In the genomic region with DNA sequence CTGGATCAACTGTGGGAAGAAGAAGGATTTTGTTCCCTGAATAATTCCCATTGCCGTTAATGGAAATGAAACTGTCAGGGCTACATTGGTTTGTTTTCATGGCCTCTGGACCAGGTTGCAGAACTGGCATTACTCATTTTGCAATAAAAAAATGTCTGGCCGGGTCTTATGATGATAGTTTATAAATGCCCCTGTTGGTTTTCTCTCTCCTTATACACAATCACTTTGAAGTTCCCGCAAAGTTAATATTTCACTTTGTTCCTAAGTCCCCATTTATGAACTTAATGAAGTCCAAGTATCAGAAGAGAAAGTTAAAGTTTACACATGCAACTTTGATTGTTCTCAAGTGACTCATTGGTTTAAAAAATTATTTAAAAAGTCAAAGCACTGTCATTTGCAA, we compare ENCODE assay signal across 19 cellular contexts.
"Had no signal": no experiment of that assay in that cellular context is flagged by ENCODE, and none has a peak within 500 bp of the region (broad histone marks: within the 10 kb centered on the region; RNA-seq: fewer than 3 reads in every experiment).

No MANE protein-coding gene starts in this region.

- H3K27me3 ChIP-seq: brain microvascular endothelial cell, dorsolateral prefrontal cortex, stomach, vagina had no signal

- ATAC-seq: right cardiac atrium; stimulated activated effector memory CD8-positive, alpha-beta T cell treated with anti-CD3 and anti-CD28 coated beads, Interleukin-12 subunit alpha, Interleukin-12 subunit beta, amount 100 ng/mL, for 72 hours; T-cell; WTC11 had no signal

- DNase-seq: activated CD4-positive, alpha-beta memory T cell treated with anti-CD3 and anti-CD28 coated beads, Interleukin-2, amount 10 ng/mL, durations not matched to agents 7 days and 5 days; activated CD4-positive, alpha-beta T cell treated with anti-CD3 and anti-CD28 coated beads for 48 hours; activated naive CD4-positive, alpha-beta T cell treated with Interleukin-2 at 50 U/mL for 16 hours; activated T-cell treated with anti-CD3 and anti-CD28 coated beads, Interleukin-2, amount 50 U/mL, for 24 hours; brain microvascular endothelial cell; central memory CD4-positive, alpha-beta T cell; dorsolateral prefrontal cortex; foreskin fibroblast; hippocampal formation; mammary epithelial cell; right cardiac atrium; stimulated activated CD4-positive, alpha-beta T cell treated with anti-CD3 and anti-CD28 coated beads, Interleukin-4, amount 100 ng/mL, for 24 hours; T-cell; trophoblast cell had no signal

- FAIRE-seq: colon had no signal

- H3K27ac ChIP-seq: brain microvascular endothelial cell, dorsolateral prefrontal cortex, vagina had no signal

- H3K4me1 ChIP-seq: stomach had no signal

- H3K36me3 ChIP-seq: brain microvascular endothelial cell, stomach, vagina had no signal

- H3K9me3 ChIP-seq: stomach, vagina had no signal

- H3K4me3 ChIP-seq: dorsolateral prefrontal cortex, stomach, vagina had no signal
